In the genomic region with DNA sequence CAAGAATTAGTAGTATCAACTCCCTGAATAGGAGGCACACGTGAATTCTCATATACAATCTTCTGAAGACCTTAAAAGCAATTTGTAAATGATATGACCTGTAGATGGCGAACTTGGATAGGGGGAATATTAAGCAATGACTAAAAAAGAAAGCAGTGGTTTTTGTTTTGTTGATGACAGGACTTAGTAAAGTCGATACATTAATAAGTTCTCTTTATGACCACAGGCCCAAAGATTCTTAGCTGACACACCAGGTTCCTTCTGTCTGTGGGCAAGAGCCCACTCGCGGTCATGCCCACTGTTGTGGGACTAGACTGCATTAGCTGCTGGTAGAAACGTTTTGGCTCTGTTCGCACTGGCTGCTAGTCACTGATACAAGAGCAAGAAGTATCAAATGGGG, we compare ENCODE assay signal across 9 cellular contexts. TPM values are rescaled to one million over a fixed set of nuclear protein-coding genes. Genes with fewer than 3 reads are reported as not detected.
DNase-seq lines count a peak whose midpoint lies in the region; ATAC-seq and TF ChIP-seq lines count a peak whose summit lies in the region.
"Had no signal": no experiment of that assay in that cellular context is flagged by ENCODE, and none has a peak within 500 bp of the region (broad histone marks: within the 10 kb centered on the region; RNA-seq: fewer than 3 reads in every experiment).

No MANE protein-coding gene starts in this region.

- ATAC-seq in GM19372 (IDR thresholded peaks at IDR 0.05; ENCODE audit: low read depth, unreplicated experiment) (peak; percentile 61), HG03159 (IDR thresholded peaks at IDR 0.05; ENCODE audit: unreplicated experiment) (peak; percentile 75), memory B cell (ENCODE audit: low read depth) (peak; percentile 71)

- peak overlapping the region; percentile 35 for H3K4me3 Mint-ChIP-seq in memory B cell
- H3K4me3 Mint-ChIP-seq: dendritic cell treated with granulocyte-macrophage colony-stimulating factor and Interleukin-4, amounts not matched to agents 40 ng/mL and 50 ng/mL, for 4 days had no signal

- H3K4me2 ChIP-seq in mammary epithelial cell (ENCODE audit: insufficient read depth, low read depth, low read length) = no peak overlapping the region

- H3K4me1 ChIP-seq in mammary epithelial cell (ENCODE audit: insufficient read depth, low read length) = no peaks in the 10 kb centered on the region

- TF ChIP-seq CTCF in mammary epithelial cell (conservative IDR thresholded peaks at IDR 0.05 in 1 of 2, IDR thresholded peaks at IDR 0.05 in 1 of 2; ENCODE audit: extremely low read depth in 1 of 2, insufficient read depth in 1 of 2, low read depth in 1 of 2, low read length in 2 of 2) = peak; percentile 45 to 54

- H4K20me1 ChIP-seq in mammary epithelial cell (ENCODE audit: insufficient read depth, low read length) = no peaks in the 10 kb centered on the region

- in situ Hi-C loops in mammary epithelial cell (cut with MboI; ENCODE audit: low sequenced_read_pairs in 2 of 2) = loop anchor here in 1 of 2 donors (10.0 to 25.0 kb wide), 3 partner anchors 184 to 434 kb away; partner anchors contain the start of gene NEUROG2

- no peaks in the 10 kb centered on the region for H3K27me3 Mint-ChIP-seq in memory B cell
- H3K27me3 Mint-ChIP-seq: dendritic cell treated with granulocyte-macrophage colony-stimulating factor and Interleukin-4, amounts not matched to agents 40 ng/mL and 50 ng/mL, for 4 days had no signal

- H3K27ac ChIP-seq in mammary epithelial cell (ENCODE audit: insufficient read depth, low read depth, low read length) = no peak overlapping the region

- no peaks in the 10 kb centered on the region for H3K27me3 ChIP-seq in mammary epithelial cell (ENCODE audit: insufficient read depth, low read length)

- peaks cover 5% of the 10 kb centered on the region for H3K4me1 Mint-ChIP-seq in memory B cell

- 42% methylated on average over 7 of the region's 7 CpGs for WGBS in mammary epithelial cell (ENCODE audit: low coverage, missing lambda C conversion rate)

- dilution Hi-C loops in mammary epithelial cell (cut with HindIII; ENCODE audit: low sequenced_read_pairs) = loop anchor here (25.0 kb wide), 1 partner anchor 184 kb away; the partner anchor contains the start of gene NEUROG2

- no peaks in the 10 kb centered on the region for H3K9me3 Mint-ChIP-seq in memory B cell
- H3K9me3 Mint-ChIP-seq: dendritic cell treated with granulocyte-macrophage colony-stimulating factor and Interleukin-4, amounts not matched to agents 40 ng/mL and 50 ng/mL, for 4 days had no signal

- intact Hi-C loops in mammary epithelial cell (cut with micrococcal nuclease) = loop anchor here (1.0 to 10.0 kb wide), 3 partner anchors 195 to 276 kb away; no protein-coding TSS in a partner anchor

- H3K27ac Mint-ChIP-seq in memory B cell = no peak overlapping the region
- H3K27ac Mint-ChIP-seq: dendritic cell treated with granulocyte-macrophage colony-stimulating factor and Interleukin-4, amounts not matched to agents 40 ng/mL and 50 ng/mL, for 4 days had no signal

- peaks cover 11% of the 10 kb centered on the region for H3K36me3 Mint-ChIP-seq in memory B cell

- H2AFZ ChIP-seq in mammary epithelial cell (ENCODE audit: low read depth, low read length) = peak overlapping the region; percentile 14

- no peak overlapping the region for H3K9ac ChIP-seq in mammary epithelial cell (ENCODE audit: insufficient read depth, low read length)

- H3K9me3 ChIP-seq in mammary epithelial cell (replicated peaks; ENCODE audit: insufficient read depth, low read length) = no peaks in the 10 kb centered on the region

- BruUV-seq in mammary epithelial cell (replicated peaks; lab: Mats Ljungman, UMichigan) = no TSS peak

- H3K4me3 ChIP-seq in mammary epithelial cell (replicated peaks in 1 of 3; ENCODE audit: insufficient read depth in 1 of 3, low read depth in 2 of 3, low read length in 3 of 3) = no peak overlapping the region

- CTCF ChIA-PET in mammary epithelial cell (lab: Charles Lee; ENCODE audit: low non-redundant PET) = interaction anchor here (0.5 kb wide), 1 partner anchor 188 kb away, joined by 3 read pairs; no protein-coding TSS in a partner anchor

- peak; percentile 23 to 58 for DNase-seq in NCI-H524 (lab: John Stamatoyannopoulos, UW)
- DNase-seq in NCI-H524 treated with DMSO at 0.1 percent for 48 hours (lab: John Stamatoyannopoulos, UW) = no peak
- peak; percentile 46 for DNase-seq in NCI-H345 (lab: John Stamatoyannopoulos, UW)
- DNase-seq in mammary epithelial cell = peak; percentile 45
- DNase-seq in memory B cell (ENCODE audit: low spot score in 2 of 2) = peak in 1 of 2 donors; percentile 38
- no peak for DNase-seq in SHP77 treated with DMSO at 0.1 percent for 48 hours (lab: John Stamatoyannopoulos, UW)

- H3K36me3 ChIP-seq in mammary epithelial cell (ENCODE audit: insufficient read depth, low read length) = no peaks in the 10 kb centered on the region

- no peaks in the 10 kb centered on the region for H3K79me2 ChIP-seq in mammary epithelial cell (ENCODE audit: insufficient read depth, low read length)

RNA-seq across cellular contexts. Expression of gene ALPK1, which starts 30.8 kb away (rescaled TPM):
- 10 to 100 TPM; 19.0 to 24.3 TPM for total RNA-seq in mammary epithelial cell
- polyA plus RNA-seq in mammary epithelial cell = 4.0 TPM
- polyA minus RNA-seq in mammary epithelial cell = 1.4 TPM

RNA-seq across cellular contexts. Expression of gene TIFA, which starts 42.2 kb away (rescaled TPM):
- total RNA-seq in mammary epithelial cell = 10 to 100 TPM in 1 of 2 donors, 1 to 10 TPM in 1; 4.3 to 10.1 TPM
- polyA plus RNA-seq in mammary epithelial cell = 5.5 TPM
- 5.5 TPM for polyA minus RNA-seq in mammary epithelial cell

Comparison
In these comparisons a context has a peak if more than half of its experiments do, and no peak if none do; other contexts are left out.
1. DNase-seq: peak in NCI-H524 (2 of 2), NCI-H345 (single experiment) and mammary epithelial cell (single experiment); none in NCI-H524 treated with DMSO at 0.1 percent for 48 hours (single experiment) and SHP77 treated with DMSO at 0.1 percent for 48 hours (single experiment).
2. Peak in every context shown above with its lines, with median percentiles within 50 percentile points of each other: ATAC-seq.